ENCODE assay signal across 23 cellular contexts in genomic region chr14:90581745-90582144, GRCh38.
"Had no signal": no experiment of that assay in that cellular context is flagged by ENCODE, and none has a peak within 500 bp of the region (broad histone marks: within the 10 kb centered on the region; RNA-seq: fewer than 3 reads in every experiment).

No MANE protein-coding gene starts in this region.

- FAIRE-seq: colon, endothelial cell of umbilical vein, frontal cortex, islet of Langerhans, keratinocyte had no signal

- H3K4me1 ChIP-seq: foreskin keratinocyte, lower lobe of right lung had no signal

- H3K27me3 ChIP-seq: dorsolateral prefrontal cortex, esophagus muscularis mucosa, foreskin keratinocyte, heart right ventricle, left lung had no signal

- ATAC-seq: foreskin keratinocyte, heart right ventricle, left cardiac atrium, left lung, left ventricle myocardium superior, lower lobe of right lung, mucosa of descending colon had no signal

- H3K27ac ChIP-seq: coronary artery, esophagus muscularis mucosa, foreskin keratinocyte, heart right ventricle, left lung, lower lobe of right lung had no signal

- H3K9me3 ChIP-seq: esophagus muscularis mucosa, heart right ventricle, left lung, lower lobe of right lung, mucosa of descending colon had no signal

- DNase-seq: dermis blood vessel endothelial cell; effector CD4-positive, alpha-beta T cell; effector memory CD4-positive, alpha-beta T cell; foreskin keratinocyte; glutamatergic neuron; head of caudate nucleus; heart right ventricle; hippocampal formation; left cardiac atrium; left ventricle myocardium superior; lower lobe of right lung; mesenchymal stem cell; mucosa of descending colon; naive B cell had no signal

- H3K4me3 ChIP-seq: coronary artery, dorsolateral prefrontal cortex, esophagus muscularis mucosa, heart right ventricle, left lung, lower lobe of right lung, mucosa of descending colon had no signal
